Comparison of ENCODE assay signal across 9 cellular contexts in the genomic region with DNA sequence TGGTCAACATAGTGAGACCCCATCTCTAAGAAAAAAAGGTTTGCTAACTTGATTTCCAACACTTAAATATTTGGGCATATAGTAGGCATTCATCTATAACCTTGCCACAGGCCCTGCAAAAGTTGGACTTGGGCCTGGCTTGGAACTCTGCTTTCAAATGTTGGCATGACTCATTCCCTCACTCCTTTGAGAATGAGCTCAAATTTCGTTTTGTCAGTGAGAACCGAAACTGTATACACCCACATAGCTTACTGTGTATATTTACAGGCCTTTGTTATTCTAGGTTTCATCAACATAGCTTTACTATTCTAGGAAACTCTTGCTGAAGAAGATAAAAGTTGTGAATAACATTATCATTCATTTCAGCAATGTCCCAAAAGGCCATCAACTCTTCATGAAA.
DNase-seq lines count a peak whose midpoint lies in the region; ATAC-seq, FAIRE-seq and TF ChIP-seq lines count a peak whose summit lies in the region.
"Had no signal": no experiment of that assay in that cellular context is flagged by ENCODE, and none has a peak within 500 bp of the region (broad histone marks: within the 10 kb centered on the region; RNA-seq: fewer than 3 reads in every experiment).

No MANE protein-coding gene starts in this region.

- no peak for TF ChIP-seq POLR2A in GM12892 (IDR thresholded peaks at IDR 0.05; ENCODE audit: low read depth, low read length)

- no peak overlapping the region for H3K18ac ChIP-seq in neuronal stem cell (ENCODE audit: low read length)

- H3K4me3 ChIP-seq in cardiac fibroblast (replicated peaks in 1 of 2; ENCODE audit: low read depth in 2 of 2, low read length in 2 of 2) (no peak overlapping the region), tibial artery (no peak overlapping the region), neuronal stem cell (ENCODE audit: low read length in 2 of 2) (no peak overlapping the region)
- no peak overlapping the region for H3K4me3 ChIP-seq in CD4-positive, alpha-beta memory T cell (ENCODE audit: low read length in 2 of 2)

- H3K4me1 Mint-ChIP-seq in CD4-positive, alpha-beta memory T cell, result no peaks in the 10 kb centered on the region

- H4K8ac ChIP-seq in neuronal stem cell (ENCODE audit: low read depth, low read length), result no peak overlapping the region

- POLR2A ChIA-PET in CD4-positive, alpha-beta memory T cell (lab: Charles Lee; ENCODE audit: partially characterized antibody), result no interaction called here

- no peak overlapping the region for H4K91ac ChIP-seq in neuronal stem cell (ENCODE audit: low read depth, low read length, poor library complexity)

- intact Hi-C loops in tibial artery (cut with DNase I; ENCODE audit: low total_unique reads), result no loop called here
- intact Hi-C loops in CD4-positive, alpha-beta memory T cell (cut with micrococcal nuclease), result no loop called here

- H2BK5ac ChIP-seq in neuronal stem cell (ENCODE audit: low read length), result no peak overlapping the region

- no peak overlapping the region for H3K4me3 Mint-ChIP-seq in CD4-positive, alpha-beta memory T cell

- WGBS in neuronal stem cell (ENCODE audit: extremely low coverage in 2 of 2, insufficient read length in 2 of 2, insufficient replicate concordance in 1 of 2), 2 donors, result no CpG with 5 or more reads among the region's 2 CpGs

- peak; percentile 100 for ATAC-seq in GM21447 (IDR thresholded peaks at IDR 0.05; ENCODE audit: unreplicated experiment)
- ATAC-seq in HG03558 (IDR thresholded peaks at IDR 0.05; ENCODE audit: extremely low read depth, unreplicated experiment), result peak; percentile 100
- ATAC-seq: Panc1 had no signal

- H3K9me3 Mint-ChIP-seq in CD4-positive, alpha-beta memory T cell, result no peaks in the 10 kb centered on the region

- no peak overlapping the region for H3K9ac ChIP-seq in neuronal stem cell (ENCODE audit: low read depth, low read length, poor library complexity)

- H2AFZ ChIP-seq in neuronal stem cell (ENCODE audit: low read length), result no peak overlapping the region

- H3K4me1 ChIP-seq in tibial artery (no peaks in the 10 kb centered on the region), neuronal stem cell (ENCODE audit: control insufficient read depth in 2 of 2, insufficient read depth in 1 of 2, low read depth in 1 of 2, low read length in 2 of 2) (no peaks in the 10 kb centered on the region)
- no peaks in the 10 kb centered on the region for H3K4me1 ChIP-seq in CD4-positive, alpha-beta memory T cell (ENCODE audit: insufficient read depth, low read length)

- CTCF ChIA-PET in CD4-positive, alpha-beta memory T cell (lab: Charles Lee; ENCODE audit: partially characterized antibody), result interaction anchor here (0.9 kb wide), 1 partner anchor 10 kb away, joined by 3 read pairs; no protein-coding TSS in a partner anchor

- H3K23ac ChIP-seq in neuronal stem cell (ENCODE audit: low read depth, low read length, poor library complexity), result no peak overlapping the region

- H3K27me3 Mint-ChIP-seq in CD4-positive, alpha-beta memory T cell, result peaks cover 5 to 6% of the 10 kb centered on the region in 2 donors

- H3K4me2 ChIP-seq in neuronal stem cell (ENCODE audit: insufficient read depth, low read length, poor library complexity, severe bottlenecking), result no peak overlapping the region

- FAIRE-seq in GM12892 (lab: Jason Lieb, UNC), result peak; percentile 81

- no peaks in the 10 kb centered on the region for H3K36me3 Mint-ChIP-seq in CD4-positive, alpha-beta memory T cell

- no peak overlapping the region for H2BK15ac ChIP-seq in neuronal stem cell (ENCODE audit: low read length)

- no peaks in the 10 kb centered on the region for H3K27me3 ChIP-seq in tibial artery
- no peaks in the 10 kb centered on the region for H3K27me3 ChIP-seq in neuronal stem cell (ENCODE audit: control insufficient read depth in 3 of 3, insufficient read depth in 3 of 3, low read depth in 1 of 3, low read length in 3 of 3)
- no peaks in the 10 kb centered on the region for H3K27me3 ChIP-seq in CD4-positive, alpha-beta memory T cell (ENCODE audit: insufficient read depth, low read length)

- H2AK5ac ChIP-seq in neuronal stem cell (ENCODE audit: low read depth, low read length), result no peak overlapping the region

- H2BK120ac ChIP-seq in neuronal stem cell (ENCODE audit: low read depth, low read length), result no peak overlapping the region

- H3K9me3 ChIP-seq in tibial artery (no peaks in the 10 kb centered on the region), neuronal stem cell (replicated peaks in 1 of 2; ENCODE audit: control insufficient read depth in 2 of 2, insufficient read depth in 1 of 2, low read depth in 1 of 2, low read length in 2 of 2) (no peaks in the 10 kb centered on the region)
- no peaks in the 10 kb centered on the region for H3K9me3 ChIP-seq in CD4-positive, alpha-beta memory T cell (ENCODE audit: control insufficient read depth in 1 of 2, low read length in 2 of 2)

- no peak overlapping the region for H3K4ac ChIP-seq in neuronal stem cell (ENCODE audit: low read length)

- H3K79me1 ChIP-seq in neuronal stem cell (ENCODE audit: low read depth, low read length), result no peaks in the 10 kb centered on the region

- H3K27ac Mint-ChIP-seq in CD4-positive, alpha-beta memory T cell, result no peak overlapping the region

- TF ChIP-seq CTCF in cardiac fibroblast (IDR thresholded peaks at IDR 0.05; ENCODE audit: low read depth, low read length) (no peak), tibial artery (IDR thresholded peaks at IDR 0.05) (no peak)

- no peaks in the 10 kb centered on the region for H3K36me3 ChIP-seq in tibial artery
- H3K36me3 ChIP-seq in neuronal stem cell (replicated peaks in 1 of 2; ENCODE audit: control insufficient read depth in 2 of 2, insufficient read depth in 2 of 2, low read length in 2 of 2), result no peaks in the 10 kb centered on the region
- H3K36me3 ChIP-seq in CD4-positive, alpha-beta memory T cell (ENCODE audit: insufficient read depth, low read length), result no peaks in the 10 kb centered on the region

- no peak overlapping the region for H3K14ac ChIP-seq in neuronal stem cell (ENCODE audit: low read length)

- H3K27ac ChIP-seq in tibial artery (no peak overlapping the region), neuronal stem cell (replicated peaks; ENCODE audit: low read length) (no peak overlapping the region)
- no peak overlapping the region for H3K27ac ChIP-seq in CD4-positive, alpha-beta memory T cell (ENCODE audit: low read depth, low read length)

- DNase-seq in GM12892 (ENCODE audit: insufficient read length) (peak; percentile 38), cardiac fibroblast (ENCODE audit: low read depth in 2 of 2) (peak; percentile 75 to 81), tibial artery (no peak), neuronal stem cell (ENCODE audit: low spot score) (no peak), NCI-H187 treated with DMSO at 0.1 percent for 48 hours (lab: John Stamatoyannopoulos, UW) (no peak)
- no peak for DNase-seq in CD4-positive, alpha-beta memory T cell

- no peak overlapping the region for H2BK12ac ChIP-seq in neuronal stem cell (ENCODE audit: low read length)

Comparison
In these comparisons a context has a peak if more than half of its experiments do, and no peak if none do; other contexts are left out.
1. DNase-seq: peak in GM12892 (single experiment) and cardiac fibroblast (2 of 2); none in tibial artery (0 of 2), neuronal stem cell (single experiment), CD4-positive, alpha-beta memory T cell (0 of 5) and NCI-H187 treated with DMSO at 0.1 percent for 48 hours (single experiment).